In the genomic region with DNA sequence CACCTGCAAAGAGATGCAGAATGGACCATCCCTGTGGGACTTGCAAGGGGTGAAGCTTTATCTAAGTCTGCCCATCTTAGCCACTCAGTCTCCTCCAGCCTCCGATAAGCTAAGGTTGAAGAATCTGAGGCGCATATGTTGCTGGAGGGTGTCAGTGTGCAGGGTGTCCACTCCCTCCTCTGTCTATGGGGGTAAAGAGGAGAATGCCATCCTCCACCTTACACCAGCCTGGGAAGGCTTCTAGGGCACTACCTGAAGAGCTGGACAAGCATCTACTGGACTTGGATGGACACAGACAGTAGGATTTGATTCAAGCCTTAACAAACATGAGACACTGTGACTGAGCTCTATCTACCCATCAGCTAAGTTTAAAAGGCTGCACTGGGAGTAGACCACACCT, we compare ENCODE assay signal across 17 cellular contexts.
"Had no signal": no experiment of that assay in that cellular context is flagged by ENCODE, and none has a peak within 500 bp of the region (broad histone marks: within the 10 kb centered on the region; RNA-seq: fewer than 3 reads in every experiment).

No MANE protein-coding gene starts in this region.

- H3K4me3 ChIP-seq: cardiac muscle cell, colonic mucosa, esophagus muscularis mucosa, left lung, skin epidermis had no signal

- H3K9me3 ChIP-seq: colonic mucosa, esophagus muscularis mucosa, left lung had no signal

- H3K36me3 ChIP-seq: colonic mucosa had no signal

- H3K36me3 Mint-ChIP-seq: natural killer cell had no signal

- DNase-seq: activated CD4-positive, alpha-beta T cell treated with anti-CD3 and anti-CD28 coated beads, Interleukin-2, amount 10 ng/mL, durations not matched to agents 7 days and 5 days; activated CD4-positive, CD25-positive, alpha-beta regulatory T cell; activated effector memory CD4-positive, alpha-beta T cell treated with anti-CD3 and anti-CD28 coated beads, Interleukin-2, amount 50 U/mL, for 16 hours; colonic mucosa; hippocampal formation; left lung; mammary epithelial cell; natural killer cell; right cardiac atrium; stimulated activated CD4-positive, alpha-beta T cell treated with anti-CD3 and anti-CD28 coated beads, Interleukin-15, amount 100 ng/mL, for 24 hours; stimulated activated CD4-positive, alpha-beta T cell treated with anti-CD3 and anti-CD28 coated beads, Interleukin-4, amount 100 ng/mL, for 24 hours; stimulated activated naive CD4-positive, alpha-beta T cell treated with Interleukin-2 at 50 U/mL for 16 hours had no signal

- H3K27ac Mint-ChIP-seq: type B pancreatic cell had no signal

- H3K4me3 Mint-ChIP-seq: activated CD4-positive, alpha-beta T cell treated with anti-CD3 and anti-CD28 coated beads, Interleukin-2, amount 10 ng/mL, durations not matched to agents 7 days and 5 days; natural killer cell; type B pancreatic cell had no signal

- ATAC-seq: left lung, natural killer cell had no signal

- H3K27me3 Mint-ChIP-seq: activated CD4-positive, alpha-beta T cell treated with anti-CD3 and anti-CD28 coated beads, Interleukin-2, amount 10 ng/mL, durations not matched to agents 7 days and 5 days; progenitor cell of endocrine pancreas; type B pancreatic cell had no signal

- H3K27me3 ChIP-seq: cardiac muscle cell, colonic mucosa, esophagus muscularis mucosa, left lung had no signal

- H3K9me3 Mint-ChIP-seq: activated CD4-positive, alpha-beta T cell treated with anti-CD3 and anti-CD28 coated beads, Interleukin-2, amount 10 ng/mL, durations not matched to agents 7 days and 5 days; natural killer cell; type B pancreatic cell had no signal

- H3K4me1 ChIP-seq: colonic mucosa had no signal

- H3K27ac ChIP-seq: cardiac muscle cell, colonic mucosa, esophagus muscularis mucosa, left lung, skin epidermis had no signal
